1 cellular context compared by ENCODE assay signal in the genomic region with DNA sequence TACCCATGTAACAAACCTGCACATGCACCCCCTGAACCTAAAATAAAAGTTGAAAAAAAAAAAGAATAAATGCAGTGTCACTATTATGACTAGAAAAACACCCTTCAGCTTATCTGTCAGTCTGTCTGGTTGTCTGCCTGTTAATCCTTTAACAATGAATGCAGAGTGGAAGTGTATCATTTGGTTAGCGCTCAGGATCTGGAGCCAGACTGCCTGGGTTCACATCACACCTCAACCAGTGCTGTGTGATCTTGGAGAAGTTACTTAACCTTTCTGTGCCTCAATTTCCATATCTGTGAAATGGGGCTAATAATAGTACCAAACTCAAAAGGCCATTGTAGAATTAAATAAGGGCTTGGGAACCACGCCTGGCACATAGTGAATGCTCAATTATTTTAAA.
A peak's percentile ranks its signal among the peaks of the same experiment; 100 is the strongest.
TF ChIP-seq lines count a peak whose summit lies in the region.

No MANE protein-coding gene starts in this region.

TF ChIP-seq in K562, 482 proteins besides CTCF, POLR2A, EP300 and RAD21 (continued from another document):
- TF ChIP-seq, protein P1, sequence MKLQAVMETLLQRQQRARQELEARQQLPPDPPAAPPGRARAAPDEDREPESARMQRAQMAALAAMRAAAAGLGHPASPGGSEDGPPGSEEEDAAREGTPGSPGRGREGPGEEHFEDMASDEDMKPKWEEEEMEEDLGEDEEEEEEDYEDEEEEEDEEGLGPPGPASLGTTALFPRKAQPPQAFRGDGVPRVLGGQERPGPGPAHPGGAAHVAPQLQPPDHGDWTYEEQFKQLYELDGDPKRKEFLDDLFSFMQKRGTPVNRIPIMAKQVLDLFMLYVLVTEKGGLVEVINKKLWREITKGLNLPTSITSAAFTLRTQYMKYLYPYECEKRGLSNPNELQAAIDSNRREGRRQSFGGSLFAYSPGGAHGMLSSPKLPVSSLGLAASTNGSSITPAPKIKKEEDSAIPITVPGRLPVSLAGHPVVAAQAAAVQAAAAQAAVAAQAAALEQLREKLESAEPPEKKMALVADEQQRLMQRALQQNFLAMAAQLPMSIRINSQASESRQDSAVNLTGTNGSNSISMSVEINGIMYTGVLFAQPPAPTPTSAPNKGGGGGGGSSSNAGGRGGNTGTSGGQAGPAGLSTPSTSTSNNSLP (IDR thresholded peaks at IDR 0.05; ENCODE audit: borderline replicate concordance, low read depth, low read length) = no peak
- TF ChIP-seq ADNP (tag; IDR thresholded peaks at IDR 0.05) (peak; percentile 90), CHD2 (IDR thresholded peaks at IDR 0.05; ENCODE audit: low read depth, low read length) (no peak), ZNF263 (CRISPR knock-in tag; IDR thresholded peaks at IDR 0.05; ENCODE audit: borderline replicate concordance) (no peak), MIER1 (IDR thresholded peaks at IDR 0.05; ENCODE audit: low read depth) (no peak), ZNF212 (CRISPR knock-in tag; IDR thresholded peaks at IDR 0.05) (no peak), ZNF584 (CRISPR knock-in tag; IDR thresholded peaks at IDR 0.05; ENCODE audit: low read depth) (no peak), STAT5A (IDR thresholded peaks at IDR 0.05; ENCODE audit: borderline replicate concordance, low read length) (no peak), SMAD4 (CRISPR knock-in tag; conservative IDR thresholded peaks at IDR 0.05) (0 out of 2 replicates have a peak, but pooled peaks have one; percentile 51), NFE2L1 (tag; IDR thresholded peaks at IDR 0.05; ENCODE audit: borderline replicate concordance, low read depth) (no peak), ZNF354B (CRISPR knock-in tag; IDR thresholded peaks at IDR 0.05) (no peak), SRSF9 (IDR thresholded peaks at IDR 0.05; ENCODE audit: borderline replicate concordance, low read depth, low read length) (no peak), ETS2 (tag; IDR thresholded peaks at IDR 0.05; ENCODE audit: borderline replicate concordance, poor library complexity, severe bottlenecking) (no peak), GABPA (tag; conservative IDR thresholded peaks at IDR 0.05; ENCODE audit: low read depth) (no peak), CBX5 (IDR thresholded peaks at IDR 0.05; ENCODE audit: borderline replicate concordance, low read depth) (no peak), DNMT1 (IDR thresholded peaks at IDR 0.05) (no peak), ZNF316 (IDR thresholded peaks at IDR 0.05) (peak; percentile 70), LEF1 (IDR thresholded peaks at IDR 0.05) (no peak), NR1H2 (CRISPR knock-in tag; IDR thresholded peaks at IDR 0.05) (no peak), KDM2B (CRISPR knock-in tag; IDR thresholded peaks at IDR 0.05) (no peak), KDM4B (IDR thresholded peaks at IDR 0.05; ENCODE audit: borderline replicate concordance in 2 of 2, low read depth in 1 of 2) (no peak), KAT2B (IDR thresholded peaks at IDR 0.05; ENCODE audit: low read depth, low read length) (no peak), NR2C1 (IDR thresholded peaks at IDR 0.05) (no peak), NR2C1 (tag; IDR thresholded peaks at IDR 0.05) (no peak), PTBP1 (IDR thresholded peaks at IDR 0.05; ENCODE audit: low read depth, low read length) (no peak), ATF1 (CRISPR knock-in tag; IDR thresholded peaks at IDR 0.05) (no peak), ATF1 (tag; IDR thresholded peaks at IDR 0.05) (no peak), NFATC3 (IDR thresholded peaks at IDR 0.05) (no peak), MCM3 (IDR thresholded peaks at IDR 0.05) (no peak), NFIX (CRISPR knock-in tag; IDR thresholded peaks at IDR 0.05; ENCODE audit: low read depth) (no peak), NUFIP1 (IDR thresholded peaks at IDR 0.05; ENCODE audit: partially characterized antibody) (no peak)
- TF ChIP-seq, protein P2, sequence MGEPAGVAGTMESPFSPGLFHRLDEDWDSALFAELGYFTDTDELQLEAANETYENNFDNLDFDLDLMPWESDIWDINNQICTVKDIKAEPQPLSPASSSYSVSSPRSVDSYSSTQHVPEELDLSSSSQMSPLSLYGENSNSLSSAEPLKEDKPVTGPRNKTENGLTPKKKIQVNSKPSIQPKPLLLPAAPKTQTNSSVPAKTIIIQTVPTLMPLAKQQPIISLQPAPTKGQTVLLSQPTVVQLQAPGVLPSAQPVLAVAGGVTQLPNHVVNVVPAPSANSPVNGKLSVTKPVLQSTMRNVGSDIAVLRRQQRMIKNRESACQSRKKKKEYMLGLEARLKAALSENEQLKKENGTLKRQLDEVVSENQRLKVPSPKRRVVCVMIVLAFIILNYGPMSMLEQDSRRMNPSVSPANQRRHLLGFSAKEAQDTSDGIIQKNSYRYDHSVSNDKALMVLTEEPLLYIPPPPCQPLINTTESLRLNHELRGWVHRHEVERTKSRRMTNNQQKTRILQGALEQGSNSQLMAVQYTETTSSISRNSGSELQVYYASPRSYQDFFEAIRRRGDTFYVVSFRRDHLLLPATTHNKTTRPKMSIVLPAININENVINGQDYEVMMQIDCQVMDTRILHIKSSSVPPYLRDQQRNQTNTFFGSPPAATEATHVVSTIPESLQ (CRISPR knock-in tag; IDR thresholded peaks at IDR 0.05) = no peak
- TF ChIP-seq, protein P3, sequence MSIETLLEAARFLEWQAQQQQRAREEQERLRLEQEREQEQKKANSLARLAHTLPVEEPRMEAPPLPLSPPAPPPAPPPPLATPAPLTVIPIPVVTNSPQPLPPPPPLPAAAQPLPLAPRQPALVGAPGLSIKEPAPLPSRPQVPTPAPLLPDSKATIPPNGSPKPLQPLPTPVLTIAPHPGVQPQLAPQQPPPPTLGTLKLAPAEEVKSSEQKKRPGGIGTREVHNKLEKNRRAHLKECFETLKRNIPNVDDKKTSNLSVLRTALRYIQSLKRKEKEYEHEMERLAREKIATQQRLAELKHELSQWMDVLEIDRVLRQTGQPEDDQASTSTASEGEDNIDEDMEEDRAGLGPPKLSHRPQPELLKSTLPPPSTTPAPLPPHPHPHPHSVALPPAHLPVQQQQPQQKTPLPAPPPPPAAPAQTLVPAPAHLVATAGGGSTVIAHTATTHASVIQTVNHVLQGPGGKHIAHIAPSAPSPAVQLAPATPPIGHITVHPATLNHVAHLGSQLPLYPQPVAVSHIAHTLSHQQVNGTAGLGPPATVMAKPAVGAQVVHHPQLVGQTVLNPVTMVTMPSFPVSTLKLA (conservative IDR thresholded peaks at IDR 0.05) = no peak
- TF ChIP-seq, protein P4, sequence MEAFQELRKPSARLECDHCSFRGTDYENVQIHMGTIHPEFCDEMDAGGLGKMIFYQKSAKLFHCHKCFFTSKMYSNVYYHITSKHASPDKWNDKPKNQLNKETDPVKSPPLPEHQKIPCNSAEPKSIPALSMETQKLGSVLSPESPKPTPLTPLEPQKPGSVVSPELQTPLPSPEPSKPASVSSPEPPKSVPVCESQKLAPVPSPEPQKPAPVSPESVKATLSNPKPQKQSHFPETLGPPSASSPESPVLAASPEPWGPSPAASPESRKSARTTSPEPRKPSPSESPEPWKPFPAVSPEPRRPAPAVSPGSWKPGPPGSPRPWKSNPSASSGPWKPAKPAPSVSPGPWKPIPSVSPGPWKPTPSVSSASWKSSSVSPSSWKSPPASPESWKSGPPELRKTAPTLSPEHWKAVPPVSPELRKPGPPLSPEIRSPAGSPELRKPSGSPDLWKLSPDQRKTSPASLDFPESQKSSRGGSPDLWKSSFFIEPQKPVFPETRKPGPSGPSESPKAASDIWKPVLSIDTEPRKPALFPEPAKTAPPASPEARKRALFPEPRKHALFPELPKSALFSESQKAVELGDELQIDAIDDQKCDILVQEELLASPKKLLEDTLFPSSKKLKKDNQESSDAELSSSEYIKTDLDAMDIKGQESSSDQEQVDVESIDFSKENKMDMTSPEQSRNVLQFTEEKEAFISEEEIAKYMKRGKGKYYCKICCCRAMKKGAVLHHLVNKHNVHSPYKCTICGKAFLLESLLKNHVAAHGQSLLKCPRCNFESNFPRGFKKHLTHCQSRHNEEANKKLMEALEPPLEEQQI (IDR thresholded peaks at IDR 0.05) = no peak
- TF ChIP-seq, protein P5, sequence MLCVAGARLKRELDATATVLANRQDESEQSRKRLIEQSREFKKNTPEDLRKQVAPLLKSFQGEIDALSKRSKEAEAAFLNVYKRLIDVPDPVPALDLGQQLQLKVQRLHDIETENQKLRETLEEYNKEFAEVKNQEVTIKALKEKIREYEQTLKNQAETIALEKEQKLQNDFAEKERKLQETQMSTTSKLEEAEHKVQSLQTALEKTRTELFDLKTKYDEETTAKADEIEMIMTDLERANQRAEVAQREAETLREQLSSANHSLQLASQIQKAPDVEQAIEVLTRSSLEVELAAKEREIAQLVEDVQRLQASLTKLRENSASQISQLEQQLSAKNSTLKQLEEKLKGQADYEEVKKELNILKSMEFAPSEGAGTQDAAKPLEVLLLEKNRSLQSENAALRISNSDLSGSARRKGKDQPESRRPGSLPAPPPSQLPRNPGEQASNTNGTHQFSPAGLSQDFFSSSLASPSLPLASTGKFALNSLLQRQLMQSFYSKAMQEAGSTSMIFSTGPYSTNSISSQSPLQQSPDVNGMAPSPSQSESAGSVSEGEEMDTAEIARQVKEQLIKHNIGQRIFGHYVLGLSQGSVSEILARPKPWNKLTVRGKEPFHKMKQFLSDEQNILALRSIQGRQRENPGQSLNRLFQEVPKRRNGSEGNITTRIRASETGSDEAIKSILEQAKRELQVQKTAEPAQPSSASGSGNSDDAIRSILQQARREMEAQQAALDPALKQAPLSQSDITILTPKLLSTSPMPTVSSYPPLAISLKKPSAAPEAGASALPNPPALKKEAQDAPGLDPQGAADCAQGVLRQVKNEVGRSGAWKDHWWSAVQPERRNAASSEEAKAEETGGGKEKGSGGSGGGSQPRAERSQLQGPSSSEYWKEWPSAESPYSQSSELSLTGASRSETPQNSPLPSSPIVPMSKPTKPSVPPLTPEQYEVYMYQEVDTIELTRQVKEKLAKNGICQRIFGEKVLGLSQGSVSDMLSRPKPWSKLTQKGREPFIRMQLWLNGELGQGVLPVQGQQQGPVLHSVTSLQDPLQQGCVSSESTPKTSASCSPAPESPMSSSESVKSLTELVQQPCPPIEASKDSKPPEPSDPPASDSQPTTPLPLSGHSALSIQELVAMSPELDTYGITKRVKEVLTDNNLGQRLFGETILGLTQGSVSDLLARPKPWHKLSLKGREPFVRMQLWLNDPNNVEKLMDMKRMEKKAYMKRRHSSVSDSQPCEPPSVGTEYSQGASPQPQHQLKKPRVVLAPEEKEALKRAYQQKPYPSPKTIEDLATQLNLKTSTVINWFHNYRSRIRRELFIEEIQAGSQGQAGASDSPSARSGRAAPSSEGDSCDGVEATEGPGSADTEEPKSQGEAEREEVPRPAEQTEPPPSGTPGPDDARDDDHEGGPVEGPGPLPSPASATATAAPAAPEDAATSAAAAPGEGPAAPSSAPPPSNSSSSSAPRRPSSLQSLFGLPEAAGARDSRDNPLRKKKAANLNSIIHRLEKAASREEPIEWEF (CRISPR knock-in tag; IDR thresholded peaks at IDR 0.05) = no peak
- TF ChIP-seq, protein P6, sequence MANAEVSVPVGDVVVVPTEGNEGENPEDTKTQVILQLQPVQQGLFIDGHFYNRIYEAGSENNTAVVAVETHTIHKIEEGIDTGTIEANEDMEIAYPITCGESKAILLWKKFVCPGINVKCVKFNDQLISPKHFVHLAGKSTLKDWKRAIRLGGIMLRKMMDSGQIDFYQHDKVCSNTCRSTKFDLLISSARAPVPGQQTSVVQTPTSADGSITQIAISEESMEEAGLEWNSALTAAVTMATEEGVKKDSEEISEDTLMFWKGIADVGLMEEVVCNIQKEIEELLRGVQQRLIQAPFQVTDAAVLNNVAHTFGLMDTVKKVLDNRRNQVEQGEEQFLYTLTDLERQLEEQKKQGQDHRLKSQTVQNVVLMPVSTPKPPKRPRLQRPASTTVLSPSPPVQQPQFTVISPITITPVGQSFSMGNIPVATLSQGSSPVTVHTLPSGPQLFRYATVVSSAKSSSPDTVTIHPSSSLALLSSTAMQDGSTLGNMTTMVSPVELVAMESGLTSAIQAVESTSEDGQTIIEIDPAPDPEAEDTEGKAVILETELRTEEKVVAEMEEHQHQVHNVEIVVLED (CRISPR knock-in tag; IDR thresholded peaks at IDR 0.05) = no peak
- TF ChIP-seq, protein P7, sequence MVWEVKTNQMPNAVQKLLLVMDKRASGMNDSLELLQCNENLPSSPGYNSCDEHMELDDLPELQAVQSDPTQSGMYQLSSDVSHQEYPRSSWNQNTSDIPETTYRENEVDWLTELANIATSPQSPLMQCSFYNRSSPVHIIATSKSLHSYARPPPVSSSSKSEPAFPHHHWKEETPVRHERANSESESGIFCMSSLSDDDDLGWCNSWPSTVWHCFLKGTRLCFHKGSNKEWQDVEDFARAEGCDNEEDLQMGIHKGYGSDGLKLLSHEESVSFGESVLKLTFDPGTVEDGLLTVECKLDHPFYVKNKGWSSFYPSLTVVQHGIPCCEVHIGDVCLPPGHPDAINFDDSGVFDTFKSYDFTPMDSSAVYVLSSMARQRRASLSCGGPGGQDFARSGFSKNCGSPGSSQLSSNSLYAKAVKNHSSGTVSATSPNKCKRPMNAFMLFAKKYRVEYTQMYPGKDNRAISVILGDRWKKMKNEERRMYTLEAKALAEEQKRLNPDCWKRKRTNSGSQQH (CRISPR knock-in tag; IDR thresholded peaks at IDR 0.05) = no peak
- TF ChIP-seq, protein P8, sequence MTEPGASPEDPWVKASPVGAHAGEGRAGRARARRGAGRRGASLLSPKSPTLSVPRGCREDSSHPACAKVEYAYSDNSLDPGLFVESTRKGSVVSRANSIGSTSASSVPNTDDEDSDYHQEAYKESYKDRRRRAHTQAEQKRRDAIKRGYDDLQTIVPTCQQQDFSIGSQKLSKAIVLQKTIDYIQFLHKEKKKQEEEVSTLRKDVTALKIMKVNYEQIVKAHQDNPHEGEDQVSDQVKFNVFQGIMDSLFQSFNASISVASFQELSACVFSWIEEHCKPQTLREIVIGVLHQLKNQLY (CRISPR knock-in tag; conservative IDR thresholded peaks at IDR 0.05) = no peak
